18 cellular contexts compared by ENCODE assay signal in the genomic region with DNA sequence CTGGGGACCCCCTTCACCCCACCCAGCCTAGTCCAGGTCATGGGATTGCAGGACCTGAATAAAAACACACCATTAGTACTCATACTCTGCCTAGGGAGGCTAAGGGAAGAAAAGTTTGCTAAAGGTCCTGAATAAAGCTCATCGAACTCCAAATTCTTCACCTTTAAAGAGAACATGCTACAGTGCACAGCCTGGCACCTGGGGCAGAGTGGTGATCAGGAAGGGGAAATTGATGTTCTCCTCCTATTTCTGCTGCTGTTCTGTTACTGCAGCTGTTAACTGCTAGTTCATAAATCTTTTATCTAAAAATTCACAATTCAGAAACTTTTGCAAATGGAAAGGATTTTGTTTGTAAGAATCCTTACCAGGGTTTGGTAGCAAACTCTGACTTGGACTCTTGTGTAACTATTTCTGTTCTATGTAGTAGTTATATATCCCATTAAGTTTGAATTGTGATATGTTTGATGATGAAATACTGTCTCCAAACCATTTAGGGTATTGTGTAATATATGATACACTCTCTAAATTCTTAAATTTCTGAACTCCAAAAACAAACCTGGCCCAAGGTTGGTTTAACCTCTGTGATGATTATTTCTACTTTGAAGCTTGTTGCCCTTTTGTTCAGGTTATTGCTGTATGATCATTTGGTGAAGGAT. TPM values are rescaled to one million over a fixed set of nuclear protein-coding genes. Genes with fewer than 3 reads are reported as not detected.
DNase-seq lines count a peak whose midpoint lies in the region; ATAC-seq and TF ChIP-seq lines count a peak whose summit lies in the region.
"Had no signal": no experiment of that assay in that cellular context is flagged by ENCODE, and none has a peak within 500 bp of the region (broad histone marks: within the 10 kb centered on the region; RNA-seq: fewer than 3 reads in every experiment).

No MANE protein-coding gene starts in this region.

- H3K4me3 ChIP-seq in AG10803 (ENCODE audit: low read length) (no peak overlapping the region), fibroblast of the aortic adventitia (ENCODE audit: low read depth, low read length) (no peak overlapping the region), coronary artery (no peak overlapping the region)
- H3K4me3 ChIP-seq: lower lobe of right lung, stomach, vagina had no signal

- H3K27ac Mint-ChIP-seq in IgD-negative memory B cell, result peak overlapping the region; percentile 36 to 88 (median 58)
- H3K27ac Mint-ChIP-seq: activated naive CD8-positive, alpha-beta T cell treated with anti-CD3 and anti-CD28 coated beads, Interleukin-2, amount 10 ng/mL, durations not matched to agents 7 days and 5 days; activated T-cell treated with anti-CD3 and anti-CD28 coated beads, Interleukin-2, amount 50 U/mL, for 24 hours; naive thymus-derived CD4-positive, alpha-beta T cell had no signal

- CTCF ChIA-PET in RWPE1 (lab: Yijun Ruan, JAX), result no interaction called here

- peak; percentile 43 for DNase-seq in AG10803 (ENCODE audit: low read depth)
- DNase-seq in RWPE1 (ENCODE audit: low spot score), result peak; percentile 28
- DNase-seq in fibroblast of the aortic adventitia (ENCODE audit: low read depth), result peak; percentile 1
- DNase-seq in coronary artery (ENCODE audit: low spot score), result no peak
- DNase-seq in stimulated activated CD4-positive, alpha-beta T cell treated with anti-CD3 and anti-CD28 coated beads, Interleukin-4, amount 100 ng/mL, for 1 hour, result no peak
- no peak for DNase-seq in foreskin melanocyte
- DNase-seq: ACHN; activated CD4-positive, alpha-beta T cell treated with anti-CD3 and anti-CD28 coated beads, Interleukin-2, amount 50 U/mL, for 4 hours; activated naive CD8-positive, alpha-beta T cell treated with anti-CD3 and anti-CD28 coated beads, Interleukin-2, amount 10 ng/mL, durations not matched to agents 7 days and 5 days; activated T-cell treated with anti-CD3 and anti-CD28 coated beads, Interleukin-2, amount 50 U/mL, for 24 hours; lower lobe of right lung; naive thymus-derived CD4-positive, alpha-beta T cell; NCI-H1694 treated with DMSO at 0.1 percent for 48 hours; stomach had no signal

- H3K27me3 Mint-ChIP-seq in IgD-negative memory B cell, result no peaks in the 10 kb centered on the region
- H3K27me3 Mint-ChIP-seq: activated naive CD8-positive, alpha-beta T cell treated with anti-CD3 and anti-CD28 coated beads, Interleukin-2, amount 10 ng/mL, durations not matched to agents 7 days and 5 days; activated T-cell treated with anti-CD3 and anti-CD28 coated beads, Interleukin-2, amount 50 U/mL, for 24 hours; naive thymus-derived CD4-positive, alpha-beta T cell had no signal

- no peaks in the 10 kb centered on the region for H3K36me3 Mint-ChIP-seq in IgD-negative memory B cell

- no peak for ATAC-seq in HG02870 (IDR thresholded peaks at IDR 0.05; ENCODE audit: unreplicated experiment)

- H3K9me3 Mint-ChIP-seq in IgD-negative memory B cell, result peaks cover 0 to 2% (median 0%) of the 10 kb centered on the region in 3 donors
- H3K9me3 Mint-ChIP-seq: activated naive CD8-positive, alpha-beta T cell treated with anti-CD3 and anti-CD28 coated beads, Interleukin-2, amount 10 ng/mL, durations not matched to agents 7 days and 5 days; activated T-cell treated with anti-CD3 and anti-CD28 coated beads, Interleukin-2, amount 50 U/mL, for 24 hours; naive thymus-derived CD4-positive, alpha-beta T cell had no signal

- peak overlapping the region; percentile 37 to 91 (median 62) for H3K4me3 Mint-ChIP-seq in IgD-negative memory B cell
- H3K4me3 Mint-ChIP-seq: activated naive CD8-positive, alpha-beta T cell treated with anti-CD3 and anti-CD28 coated beads, Interleukin-2, amount 10 ng/mL, durations not matched to agents 7 days and 5 days; activated T-cell treated with anti-CD3 and anti-CD28 coated beads, Interleukin-2, amount 50 U/mL, for 24 hours; naive thymus-derived CD4-positive, alpha-beta T cell had no signal

- H3K27ac ChIP-seq in RWPE1 (peak overlapping the region; percentile 35; the same call in 1 of the 2 replicates), coronary artery (no peak overlapping the region)
- H3K27ac ChIP-seq: lower lobe of right lung, stomach, vagina had no signal

- POLR2A ChIA-PET in RWPE1 (lab: Yijun Ruan, JAX; ENCODE audit: low non-redundant PET), result no interaction called here

- H3K4me1 Mint-ChIP-seq in IgD-negative memory B cell, result peaks cover 48 to 78% (median 55%) of the 10 kb centered on the region in 3 donors

- TF ChIP-seq CTCF in AG10803 (conservative IDR thresholded peaks at IDR 0.05; ENCODE audit: low read length) (no peak), RWPE1 (conservative IDR thresholded peaks at IDR 0.05; ENCODE audit: low read depth) (no peak), fibroblast of the aortic adventitia (IDR thresholded peaks at IDR 0.05; ENCODE audit: insufficient read depth, low read length) (no peak), coronary artery (IDR thresholded peaks at IDR 0.05) (no peak)

RNA-seq across cellular contexts. Expression of gene MCTP2, which starts 27.9 kb away (rescaled TPM):
- 12.2 TPM for polyA plus RNA-seq in IgD-negative memory B cell
- total RNA-seq in fibroblast of the aortic adventitia (ENCODE audit: low replicate concordance), result 3.9 and 6.0 TPM in 2 replicates
- total RNA-seq: LHCN-M2 had no signal

Comparison
In these comparisons a context has a peak if more than half of its experiments do, and no peak if none do; other contexts are left out.
1. DNase-seq: peak in AG10803 (single experiment), RWPE1 (single experiment) and fibroblast of the aortic adventitia (single experiment); none in coronary artery (single experiment), stimulated activated CD4-positive, alpha-beta T cell treated with anti-CD3 and anti-CD28 coated beads, Interleukin-4, amount 100 ng/mL, for 1 hour (single experiment) and foreskin melanocyte (single experiment).